Comparison of ENCODE assay signal across 8 cellular contexts in genomic region chr6:158072083-158072721, GRCh38.
DNase-seq lines count a peak whose midpoint lies in the region; ATAC-seq and TF ChIP-seq lines count a peak whose summit lies in the region.

No MANE protein-coding gene starts in this region.

- no peak for ATAC-seq in GM18519 (IDR thresholded peaks at IDR 0.05; ENCODE audit: low FRiP score, unreplicated experiment)

- no peaks in the 10 kb centered on the region for H3K9me3 Mint-ChIP-seq in chondrocyte (ENCODE audit: low read depth)

- no peaks in the 10 kb centered on the region for H3K9me3 ChIP-seq in HAP-1

- H3K27me3 Mint-ChIP-seq in chondrocyte (ENCODE audit: low read depth): no peaks in the 10 kb centered on the region

- in situ Hi-C loops in HAP-1 (cut with MboI; ENCODE audit: low sequenced_read_pairs): no loop called here

- no peaks in the 10 kb centered on the region for H3K27me3 ChIP-seq in HAP-1 (ENCODE audit: low read depth)

- peak; percentile 95 for TF ChIP-seq CTCF in chondrocyte (IDR thresholded peaks at IDR 0.05)

- H3K4me1 Mint-ChIP-seq in chondrocyte (ENCODE audit: low read depth): peaks cover 43% of the 10 kb centered on the region

- no peak overlapping the region for H3K4me3 Mint-ChIP-seq in chondrocyte (ENCODE audit: unreplicated experiment)

- peak; percentile 72 for DNase-seq in CD1c-positive myeloid dendritic cell (ENCODE audit: extremely low spot score)
- peak; percentile 61 to 79 for DNase-seq in HAP-1 (ENCODE audit: low spot score in 2 of 2)
- peak; percentile 4 for DNase-seq in NCI-H510A (lab: John Stamatoyannopoulos, UW)
- peak; percentile 80 for DNase-seq in activated CD4-positive, alpha-beta T cell treated with anti-CD3 and anti-CD28 coated beads for 48 hours
- no peak for DNase-seq in chondrocyte (ENCODE audit: low spot score)
- peak; percentile 80 for DNase-seq in left kidney (ENCODE audit: low read depth, low spot score)
- DNase-seq in stimulated activated CD4-positive, alpha-beta T cell treated with anti-CD3 and anti-CD28 coated beads, Interleukin-4, amount 100 ng/mL, for 4 hours: peak; percentile 58 to 68

- H3K4me1 ChIP-seq in HAP-1: no peaks in the 10 kb centered on the region

- H3K36me3 ChIP-seq in HAP-1 (replicated peaks): no peaks in the 10 kb centered on the region; the same call in 1 of the 2 replicates

- peak overlapping the region; percentile 74 for H3K27ac Mint-ChIP-seq in chondrocyte (ENCODE audit: unreplicated experiment)

- H3K4me3 ChIP-seq in HAP-1: no peak overlapping the region

- H3K36me3 Mint-ChIP-seq in chondrocyte (ENCODE audit: low read depth): peaks cover 31% of the 10 kb centered on the region
